ENCODE assay signal across 9 cellular contexts in genomic region chr3:42772670-42773408, GRCh38. TPM values are rescaled to one million over a fixed set of nuclear protein-coding genes. Genes with fewer than 3 reads are reported as not detected.
DNase-seq lines count a peak whose midpoint lies in the region; ATAC-seq, FAIRE-seq and TF ChIP-seq lines count a peak whose summit lies in the region.
"Had no signal": no experiment of that assay in that cellular context is flagged by ENCODE, and none has a peak within 500 bp of the region (broad histone marks: within the 10 kb centered on the region; RNA-seq: fewer than 3 reads in every experiment).

A gene with protein sequence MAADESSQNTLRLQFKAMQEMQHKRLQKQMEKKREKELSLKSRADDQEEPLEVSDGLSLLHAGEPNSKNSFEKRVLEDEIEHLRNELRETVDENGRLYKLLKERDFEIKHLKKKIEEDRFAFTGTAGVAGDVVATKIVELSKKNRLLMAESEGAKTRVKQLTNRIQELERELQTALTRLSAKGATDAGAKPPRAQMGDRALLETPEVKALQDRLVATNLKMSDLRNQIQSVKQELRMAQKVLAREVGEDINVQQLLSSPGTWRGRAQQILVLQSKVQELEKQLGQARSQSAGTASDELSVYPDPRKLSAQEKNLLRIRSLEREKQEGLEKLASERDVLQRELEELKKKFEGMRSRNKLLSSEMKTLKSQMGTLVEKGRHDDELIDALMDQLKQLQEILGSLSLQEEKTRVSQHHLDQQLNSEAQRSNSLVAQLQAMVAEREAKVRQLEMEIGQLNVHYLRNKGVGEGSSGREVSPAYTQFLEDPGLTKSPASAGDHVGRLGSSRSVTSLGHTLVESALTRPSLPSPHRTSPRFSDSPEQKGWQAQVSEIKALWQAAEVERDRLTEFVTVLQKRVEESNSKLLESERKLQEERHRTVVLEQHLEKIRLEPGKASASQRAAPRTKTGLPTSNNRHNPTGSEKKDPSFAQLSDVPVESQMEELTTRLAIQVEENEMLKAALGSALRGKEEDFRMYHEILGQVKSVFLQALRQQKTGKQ (minus strand): TSS chr3:42773253. CDS start chr3:42758345, 14,908 bp downstream.

- H3K9ac ChIP-seq in keratinocyte (ENCODE audit: control insufficient read depth, extremely low read depth, insufficient read depth, low read length): peak within 1 kb of the TSS; percentile 43

- FAIRE-seq in keratinocyte (lab: Jason Lieb, UNC): no peak

- H3K9me3 ChIP-seq in keratinocyte (ENCODE audit: control insufficient read depth, low read depth, low read length): no peaks in the 10 kb centered on the region

- dilution Hi-C loops in keratinocyte (cut with MboI; ENCODE audit: extremely low pct_ligation_motif_present, low sequenced_read_pairs): no loop called here

- peak; percentile 98 for ATAC-seq in HG02973 (IDR thresholded peaks at IDR 0.05; ENCODE audit: unreplicated experiment)

- H3K79me2 ChIP-seq in keratinocyte (ENCODE audit: control insufficient read depth, insufficient read depth, low read length): no peaks in the 10 kb centered on the region

- H2AFZ ChIP-seq in keratinocyte (ENCODE audit: control insufficient read depth, low read length): no peak within 1 kb of the TSS

- peak within 1 kb of the TSS; percentile 69 for H3K4me2 ChIP-seq in keratinocyte (ENCODE audit: control insufficient read depth, extremely low read depth, insufficient read depth, low read depth, low read length)

- H3K4me1 ChIP-seq in keratinocyte (ENCODE audit: control insufficient read depth, extremely low read depth, insufficient read depth, low read length): peaks cover 3% of the 10 kb centered on the region

- TF ChIP-seq CTCF in keratinocyte (optimal IDR thresholded peaks at IDR 0.05 in 1 of 3, IDR thresholded peaks at IDR 0.05 in 1 of 3, conservative IDR thresholded peaks at IDR 0.05 in 1 of 3; ENCODE audit: extremely low read depth in 1 of 3, insufficient read depth in 2 of 3, low read length in 3 of 3): no peak

- no peak within 1 kb of the TSS for H3K27ac ChIP-seq in keratinocyte (ENCODE audit: control insufficient read depth, insufficient read depth, low read length)
- H3K27ac ChIP-seq: C4-2B had no signal

- no peaks in the 10 kb centered on the region for H4K20me1 ChIP-seq in keratinocyte (ENCODE audit: control insufficient read depth, extremely low read depth, insufficient read depth, low read length)

- DNase-seq in NCI-H2081 (lab: John Stamatoyannopoulos, UW) (peak; percentile 80 to 81), NCI-H2081 treated with DMSO at 0.1 percent for 48 hours (lab: John Stamatoyannopoulos, UW) (no peak), NCI-H2171 (lab: John Stamatoyannopoulos, UW) (peak; percentile 42), cerebellar cortex (ENCODE audit: low spot score) (peak; percentile 81), keratinocyte (ENCODE audit: low read depth, low spot score) (no peak)
- peak; percentile 56 to 77 (median 66) for DNase-seq in activated CD4-positive, CD25-positive, alpha-beta regulatory T cell (lab: John Stamatoyannopoulos, UW)
- peak; percentile 85 for DNase-seq in stimulated activated CD4-positive, alpha-beta T cell treated with anti-CD3 and anti-CD28 coated beads, Interleukin-12 subunit alpha, Interleukin-12 subunit beta, amount 100 ng/mL, for 4 hours

- H3K36me3 ChIP-seq in keratinocyte (ENCODE audit: control insufficient read depth in 2 of 2, extremely low read depth in 1 of 2, insufficient read depth in 2 of 2, low read length in 2 of 2): no peaks in the 10 kb centered on the region

- H3K4me3 ChIP-seq in keratinocyte (ENCODE audit: control insufficient read depth in 2 of 3, extremely low read depth in 1 of 3, insufficient read depth in 2 of 3, low read depth in 1 of 3, low read length in 3 of 3): peak within 1 kb of the TSS; percentile 13 to 62 (median 61)

- H3K27me3 ChIP-seq in keratinocyte (ENCODE audit: control insufficient read depth, extremely low read depth, insufficient read depth, low read length): no peaks in the 10 kb centered on the region

- no peaks in the 10 kb centered on the region for H3K9me1 ChIP-seq in keratinocyte (ENCODE audit: control insufficient read depth, extremely low read depth, insufficient read depth, low read length)

RNA-seq across cellular contexts. Expression of the gene that starts here (rescaled TPM):
- 0.06 to 0.21 TPM (median 0.17 TPM) in 3 replicates for polyA plus RNA-seq in keratinocyte
- 0.91 TPM for polyA plus RNA-seq in keratinocyte (2011; ENCODE audit: low read depth)
- 0.10 and 0.12 TPM in 2 replicates for polyA plus RNA-seq in keratinocyte (2011; cell fraction: cytosol; rRNA removed)
- 0.78 and 0.81 TPM in 2 replicates for polyA plus RNA-seq in keratinocyte (2011; cell fraction: nucleus; rRNA removed)
- polyA plus RNA-seq in keratinocyte (2012; ENCODE audit: low replicate concordance): 0.14 and 0.71 TPM in 2 replicates
- 0.26 to 0.92 TPM in 2 of 3 replicates, not detected in the other for polyA minus RNA-seq in keratinocyte
- polyA minus RNA-seq in keratinocyte (2011; cell fraction: cytosol; rRNA and poly(A)+ RNA removed): not detected
- not detected in 2 replicates for polyA minus RNA-seq in keratinocyte (2011; cell fraction: nucleus; rRNA and poly(A)+ RNA removed)

Comparison
In these comparisons a context has a peak if more than half of its experiments do, and no peak if none do; other contexts are left out.
1. DNase-seq: peak in NCI-H2081 (2 of 2), NCI-H2171 (single experiment), activated CD4-positive, CD25-positive, alpha-beta regulatory T cell (4 of 4), cerebellar cortex (single experiment) and stimulated activated CD4-positive, alpha-beta T cell treated with anti-CD3 and anti-CD28 coated beads, Interleukin-12 subunit alpha, Interleukin-12 subunit beta, amount 100 ng/mL, for 4 hours (single experiment); none in NCI-H2081 treated with DMSO at 0.1 percent for 48 hours (single experiment) and keratinocyte (single experiment).